Comparison of ENCODE assay signal across 8 cellular contexts in the genomic region with DNA sequence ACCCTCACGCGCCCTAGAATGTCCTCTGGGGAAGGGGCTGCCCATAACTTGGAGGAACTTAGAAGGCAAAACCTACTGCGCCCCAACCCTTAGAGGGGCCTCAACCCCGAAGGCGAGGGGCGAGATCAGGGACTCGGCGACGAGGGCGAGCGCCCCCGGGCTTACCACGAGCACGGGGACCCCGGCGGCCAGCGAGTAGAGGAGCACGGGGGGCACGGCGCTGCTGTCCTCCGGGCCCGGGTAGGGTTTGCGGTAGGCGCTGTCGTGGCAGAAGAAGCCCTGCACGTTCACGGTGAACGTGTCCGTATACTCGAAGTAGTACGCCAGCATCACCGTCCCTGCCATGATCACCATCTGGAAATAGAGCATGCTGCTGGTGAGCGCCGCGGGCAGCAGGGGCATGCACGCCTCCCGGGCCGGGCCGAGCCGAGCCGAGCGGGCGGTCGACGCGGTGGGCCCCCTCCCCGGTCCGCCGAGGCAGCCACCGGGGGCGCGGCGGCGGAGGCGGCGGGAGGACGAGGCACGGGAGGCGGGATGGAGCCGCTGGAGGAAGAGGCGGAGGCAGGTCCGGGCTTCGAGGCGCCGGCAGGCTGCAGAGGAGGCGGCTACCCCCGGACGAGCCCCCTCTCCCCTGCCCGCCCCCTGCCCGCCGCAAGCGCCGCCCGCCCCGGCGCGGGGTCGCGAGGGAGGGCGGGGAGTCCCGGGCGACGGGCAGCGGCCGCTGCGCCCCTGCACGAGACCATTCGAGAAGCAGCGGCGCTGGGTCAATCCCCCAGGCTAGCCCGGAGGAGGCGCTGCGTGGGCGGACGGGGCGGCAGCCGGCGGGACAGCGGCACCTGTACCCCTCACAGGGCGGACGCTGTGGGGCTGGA. TPM values are rescaled to one million over a fixed set of nuclear protein-coding genes. Genes with fewer than 3 reads are reported as not detected.
DNase-seq lines count a peak whose midpoint lies in the region; ATAC-seq and TF ChIP-seq lines count a peak whose summit lies in the region.

A gene with protein sequence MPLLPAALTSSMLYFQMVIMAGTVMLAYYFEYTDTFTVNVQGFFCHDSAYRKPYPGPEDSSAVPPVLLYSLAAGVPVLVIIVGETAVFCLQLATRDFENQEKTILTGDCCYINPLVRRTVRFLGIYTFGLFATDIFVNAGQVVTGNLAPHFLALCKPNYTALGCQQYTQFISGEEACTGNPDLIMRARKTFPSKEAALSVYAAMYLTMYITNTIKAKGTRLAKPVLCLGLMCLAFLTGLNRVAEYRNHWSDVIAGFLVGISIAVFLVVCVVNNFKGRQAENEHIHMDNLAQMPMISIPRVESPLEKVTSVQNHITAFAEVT (minus strand): TSS at position 592 of the 872 bp plus-strand sequence. CDS start 190 bp downstream, at position 402.

- no peak for ATAC-seq in GM21528 (IDR thresholded peaks at IDR 0.05; ENCODE audit: low FRiP score, unreplicated experiment)
- no peak for ATAC-seq in GM18861 (IDR thresholded peaks at IDR 0.05; ENCODE audit: unreplicated experiment)

- DNase-seq in G401 (ENCODE audit: low spot score) (no peak), NT2/D1 (ENCODE audit: low read depth, low spot score) (no peak), astrocyte of the spinal cord (ENCODE audit: low read depth, low spot score) (no peak), islet precursor cell (peak; percentile 75), Karpas-422 (no peak)
- peak; percentile 21 for DNase-seq in stimulated activated CD4-positive, alpha-beta T cell treated with anti-CD3 and anti-CD28 coated beads, Interleukin-4, amount 100 ng/mL, for 1 hour

- H3K9me3 ChIP-seq in NT2/D1 (ENCODE audit: insufficient read depth, low read length): no peaks in the 10 kb centered on the region
- no peaks in the 10 kb centered on the region for H3K9me3 ChIP-seq in Karpas-422 (ENCODE audit: low read length)

- in situ Hi-C loops in G401 (cut with HindIII; ENCODE audit: low sequenced_read_pairs): no loop called here
- in situ Hi-C loops in astrocyte of the spinal cord (cut with HindIII; ENCODE audit: low sequenced_read_pairs): no loop called here

- no peak within 1 kb of the TSS for H3K4me2 ChIP-seq in Karpas-422 (ENCODE audit: low read depth, low read length, poor library complexity, severe bottlenecking)

- H2AFZ ChIP-seq in Karpas-422 (ENCODE audit: low read length): no peak within 1 kb of the TSS

- TF ChIP-seq CTCF in astrocyte of the spinal cord (IDR thresholded peaks at IDR 0.05; ENCODE audit: low read depth, low read length): no peak

- no peaks in the 10 kb centered on the region for H3K79me2 ChIP-seq in Karpas-422 (ENCODE audit: low read length)

- no peaks in the 10 kb centered on the region for H3K9me2 ChIP-seq in Karpas-422 (replicated peaks; ENCODE audit: insufficient read depth, low read length)

- H3K36me3 ChIP-seq in NT2/D1 (ENCODE audit: insufficient read depth, insufficient read length, low read length): no peaks in the 10 kb centered on the region
- no peaks in the 10 kb centered on the region for H3K36me3 ChIP-seq in Karpas-422 (ENCODE audit: insufficient read depth, low read length)

- H3K9ac ChIP-seq in NT2/D1 (ENCODE audit: insufficient read length, low read depth) (peak within 1 kb of the TSS; percentile 80), Karpas-422 (ENCODE audit: low read length) (no peak within 1 kb of the TSS)

- H3K27me3 ChIP-seq in NT2/D1 (ENCODE audit: insufficient read depth, insufficient read length) (peaks cover 40% of the 10 kb centered on the region), Karpas-422 (ENCODE audit: low read length) (no peaks in the 10 kb centered on the region)

- H3K4me1 ChIP-seq in NT2/D1 (ENCODE audit: insufficient read depth, insufficient read length) (no peaks in the 10 kb centered on the region), Karpas-422 (ENCODE audit: low read length) (no peaks in the 10 kb centered on the region)

- no peak within 1 kb of the TSS for H3K27ac ChIP-seq in Karpas-422 (ENCODE audit: low read length)

- H4K20me1 ChIP-seq in Karpas-422 (ENCODE audit: insufficient read depth, low read depth, low read length): no peaks in the 10 kb centered on the region

- H3K4me3 ChIP-seq in NT2/D1 (ENCODE audit: insufficient read length, low read depth) (peak within 1 kb of the TSS; percentile 84), astrocyte of the spinal cord (ENCODE audit: low read depth, low read length) (peak within 1 kb of the TSS; percentile 43), Karpas-422 (ENCODE audit: low read length) (no peak within 1 kb of the TSS)

RNA-seq across cellular contexts. Expression of the gene that starts here (rescaled TPM):
- total RNA-seq in G401 (2014; rRNA removed; shearing (Covaris generic)): 7.1 and 13.6 TPM in 2 replicates
- total RNA-seq in Karpas-422 (2014; rRNA removed; shearing (Covaris generic); ENCODE audit: low replicate concordance): not detected in 2 replicates

Comparison
In these comparisons a context has a peak if more than half of its experiments do, and no peak if none do; other contexts are left out.
1. DNase-seq: peak in islet precursor cell (single experiment) and stimulated activated CD4-positive, alpha-beta T cell treated with anti-CD3 and anti-CD28 coated beads, Interleukin-4, amount 100 ng/mL, for 1 hour (single experiment); none in G401 (single experiment), NT2/D1 (single experiment), astrocyte of the spinal cord (single experiment) and Karpas-422 (single experiment).